26 cellular contexts compared by ENCODE assay signal in genomic region chr10:75864717-75865116, GRCh38.
"Had no signal": no experiment of that assay in that cellular context is flagged by ENCODE, and none has a peak within 500 bp of the region (broad histone marks: within the 10 kb centered on the region; RNA-seq: fewer than 3 reads in every experiment).

No MANE protein-coding gene starts in this region.

- H3K9ac ChIP-seq: neural progenitor cell had no signal

- H3K4me2 ChIP-seq: hepatocyte, neural progenitor cell, smooth muscle cell had no signal

- H3K4me1 Mint-ChIP-seq: naive thymus-derived CD8-positive, alpha-beta T cell; stimulated activated memory B cell treated with anti-CD40 and anti-IgM and Interleukin-4, amounts not matched to agents 10 μg/mL and 1 μg/mL and 100 μg/mL, for 72 hours; stimulated activated naive CD8-positive, alpha-beta T cell treated with anti-CD3 and anti-CD28 coated beads, Interleukin-15, amount 100 ng/mL, for 72 hours had no signal

- H3K79me2 ChIP-seq: hepatocyte had no signal

- H3K27me3 ChIP-seq: hepatocyte, left lung, neural progenitor cell, neutrophil, right atrium auricular region, right lobe of liver, tibial nerve, upper lobe of left lung, vagina had no signal

- H3K27me3 Mint-ChIP-seq: stimulated activated memory B cell treated with anti-CD40 and anti-IgM and Interleukin-4, amounts not matched to agents 10 μg/mL and 1 μg/mL and 100 μg/mL, for 72 hours; stimulated activated naive CD8-positive, alpha-beta T cell treated with anti-CD3 and anti-CD28 coated beads, Interleukin-15, amount 100 ng/mL, for 72 hours had no signal

- H3K36me3 ChIP-seq: left lung, lower lobe of right lung, neural progenitor cell, neutrophil, right atrium auricular region, right lobe of liver, tibial nerve, upper lobe of left lung, vagina had no signal

- H3K27ac Mint-ChIP-seq: naive thymus-derived CD8-positive, alpha-beta T cell; nephron; neural progenitor cell; progenitor cell of endocrine pancreas; stimulated activated memory B cell treated with anti-CD40 and anti-IgM and Interleukin-4, amounts not matched to agents 10 μg/mL and 1 μg/mL and 100 μg/mL, for 72 hours; stimulated activated naive CD8-positive, alpha-beta T cell treated with anti-CD3 and anti-CD28 coated beads, Interleukin-15, amount 100 ng/mL, for 72 hours had no signal

- ATAC-seq: left colon; left lung; lower lobe of right lung; naive thymus-derived CD8-positive, alpha-beta T cell; right lobe of liver; stimulated activated memory B cell treated with anti-CD40 and anti-IgM and Interleukin-4, amounts not matched to agents 10 μg/mL and 1 μg/mL and 100 μg/mL, for 72 hours; stimulated activated naive CD8-positive, alpha-beta T cell treated with anti-CD3 and anti-CD28 coated beads, Interleukin-15, amount 100 ng/mL, for 72 hours had no signal

- H3K4me3 ChIP-seq: hepatocyte, left lung, lower lobe of right lung, neural progenitor cell, right atrium auricular region, right lobe of liver, smooth muscle cell, tibial nerve, upper lobe of left lung, vagina had no signal

- FAIRE-seq: kidney had no signal

- H3K27ac ChIP-seq: hepatocyte, left lung, lower lobe of right lung, neural progenitor cell, neutrophil, right atrium auricular region, right lobe of liver, tibial nerve, upper lobe of left lung, vagina had no signal

- H3K4me3 Mint-ChIP-seq: naive thymus-derived CD8-positive, alpha-beta T cell; nephron; neural progenitor cell; stimulated activated memory B cell treated with anti-CD40 and anti-IgM and Interleukin-4, amounts not matched to agents 10 μg/mL and 1 μg/mL and 100 μg/mL, for 72 hours; stimulated activated naive CD8-positive, alpha-beta T cell treated with anti-CD3 and anti-CD28 coated beads, Interleukin-15, amount 100 ng/mL, for 72 hours had no signal

- DNase-seq: kidney; left colon; left lung; lower lobe of right lung; mesenchymal stem cell; naive thymus-derived CD8-positive, alpha-beta T cell; occipital lobe; right lobe of liver; stimulated activated CD4-positive, alpha-beta T cell treated with anti-CD3 and anti-CD28 coated beads, Interleukin-1b, Interleukin-23, amount 100 ng/mL, for 48 hours; stimulated activated CD4-positive, alpha-beta T cell treated with anti-CD3 and anti-CD28 coated beads, Interleukin-2, amount 100 ng/mL, for 48 hours; stimulated activated CD4-positive, alpha-beta T cell treated with anti-CD3 and anti-CD28 coated beads, Interleukin-4, amount 100 ng/mL, for 4 hours; stimulated activated CD8-positive, alpha-beta memory T cell treated with anti-CD3 and anti-CD28 coated beads, Interleukin-4, amount 100 ng/mL, for 48 hours; stimulated activated naive CD4-positive, alpha-beta T cell treated with Interleukin-2 at 50 U/mL for 16 hours; stimulated activated naive CD8-positive, alpha-beta T cell treated with anti-CD3 and anti-CD28 coated beads, Interleukin-15, amount 100 ng/mL, for 72 hours; substantia nigra; upper lobe of left lung had no signal

- H3K4me1 ChIP-seq: left lung, lower lobe of right lung, neural progenitor cell, right atrium auricular region, tibial nerve, upper lobe of left lung, vagina had no signal

- H3K9me3 Mint-ChIP-seq: naive thymus-derived CD8-positive, alpha-beta T cell; nephron; neural progenitor cell; stimulated activated memory B cell treated with anti-CD40 and anti-IgM and Interleukin-4, amounts not matched to agents 10 μg/mL and 1 μg/mL and 100 μg/mL, for 72 hours; stimulated activated naive CD8-positive, alpha-beta T cell treated with anti-CD3 and anti-CD28 coated beads, Interleukin-15, amount 100 ng/mL, for 72 hours had no signal

- H3K36me3 Mint-ChIP-seq: naive thymus-derived CD8-positive, alpha-beta T cell; neural progenitor cell; stimulated activated memory B cell treated with anti-CD40 and anti-IgM and Interleukin-4, amounts not matched to agents 10 μg/mL and 1 μg/mL and 100 μg/mL, for 72 hours had no signal

- H2AFZ ChIP-seq: hepatocyte, neural progenitor cell had no signal

- H3K9me3 ChIP-seq: left lung, lower lobe of right lung, neutrophil, right atrium auricular region, right lobe of liver, tibial nerve, upper lobe of left lung, vagina had no signal
